Comparison of ENCODE assay signal across 17 cellular contexts in the genomic region with DNA sequence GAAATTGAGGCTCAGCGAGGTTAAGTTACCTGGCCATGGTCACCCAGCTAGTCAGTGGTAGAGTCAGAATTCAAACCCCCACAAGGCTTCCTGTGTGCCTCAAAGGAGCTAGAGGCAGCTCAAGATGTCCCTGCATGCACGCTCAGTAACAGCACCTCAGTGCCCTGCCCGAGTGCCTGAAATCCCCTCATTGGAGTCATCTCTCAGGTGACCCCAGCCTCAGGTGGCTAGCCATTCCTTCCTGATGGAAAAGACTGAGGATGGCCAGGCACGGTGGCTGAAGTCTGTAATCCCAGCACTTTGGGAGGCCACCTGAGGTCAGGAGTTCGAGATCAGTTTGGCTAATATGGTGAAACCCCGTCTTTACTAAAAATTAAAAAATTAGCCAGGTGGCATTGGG. TPM values are rescaled to one million over a fixed set of nuclear protein-coding genes. Genes with fewer than 3 reads are reported as not detected.
DNase-seq lines count a peak whose midpoint lies in the region; ATAC-seq and TF ChIP-seq lines count a peak whose summit lies in the region.
"Had no signal": no experiment of that assay in that cellular context is flagged by ENCODE, and none has a peak within 500 bp of the region (broad histone marks: within the 10 kb centered on the region; RNA-seq: fewer than 3 reads in every experiment).

No MANE protein-coding gene starts in this region.

- H3K14ac ChIP-seq in IMR-90 (replicated peaks; ENCODE audit: low read depth, low read length), result peak overlapping the region; percentile 99

- H3K9me3 ChIP-seq in IMR-90 (ENCODE audit: control insufficient read depth, insufficient read depth, low read length), result no peaks in the 10 kb centered on the region
- H3K9me3 ChIP-seq in mammary epithelial cell (replicated peaks; ENCODE audit: insufficient read depth, low read length), result no peaks in the 10 kb centered on the region
- no peaks in the 10 kb centered on the region for H3K9me3 ChIP-seq in tibial artery
- H3K9me3 ChIP-seq in GM23248 (ENCODE audit: low read depth), result no peaks in the 10 kb centered on the region
- H3K9me3 ChIP-seq: pancreas, Peyer's patch had no signal

- peak overlapping the region; percentile 92 for H2AK9ac ChIP-seq in IMR-90 (replicated peaks; ENCODE audit: low read depth, low read length, poor library complexity)

- peak overlapping the region; percentile 92 for H4K5ac ChIP-seq in IMR-90 (ENCODE audit: low read depth, low read length)

- H3K36me3 ChIP-seq in IMR-90 (ENCODE audit: control insufficient read depth, insufficient read depth, low read length) (no peaks in the 10 kb centered on the region), mammary epithelial cell (ENCODE audit: insufficient read depth, low read length) (no peaks in the 10 kb centered on the region), tibial artery (no peaks in the 10 kb centered on the region), GM23248 (ENCODE audit: low read depth) (no peaks in the 10 kb centered on the region)
- H3K36me3 ChIP-seq: pancreas, Peyer's patch had no signal

- H3K79me2 ChIP-seq in mammary epithelial cell (ENCODE audit: insufficient read depth, low read length) (no peaks in the 10 kb centered on the region), GM23248 (ENCODE audit: insufficient read depth) (no peaks in the 10 kb centered on the region)

- H4K8ac ChIP-seq in IMR-90 (ENCODE audit: low read depth in 2 of 2, low read length in 2 of 2), result peak overlapping the region; percentile 97 to 99

- BruUV-seq in IMR-90 (replicated peaks; lab: Mats Ljungman, UMichigan) (no TSS peak), mammary epithelial cell (replicated peaks; lab: Mats Ljungman, UMichigan) (no TSS peak)

- peak overlapping the region; percentile 99 for H3K4ac ChIP-seq in IMR-90 (ENCODE audit: low read depth, low read length)

- peak overlapping the region; percentile 98 for H3K18ac ChIP-seq in IMR-90 (ENCODE audit: low read depth, low read length)

- H2BK15ac ChIP-seq in IMR-90 (ENCODE audit: low read depth, low read length), result peak overlapping the region; percentile 96

- TF ChIP-seq CTCF in IMR-90 (conservative IDR thresholded peaks at IDR 0.05; ENCODE audit: low read depth, low read length), result no peak
- no peak for TF ChIP-seq CTCF in mammary epithelial cell (conservative IDR thresholded peaks at IDR 0.05 in 1 of 2, IDR thresholded peaks at IDR 0.05 in 1 of 2; ENCODE audit: extremely low read depth in 1 of 2, insufficient read depth in 1 of 2, low read depth in 1 of 2, low read length in 2 of 2)
- TF ChIP-seq CTCF in mesothelial cell of epicardium (IDR thresholded peaks at IDR 0.05; ENCODE audit: unreplicated experiment), result no peak
- TF ChIP-seq CTCF in tibial artery (IDR thresholded peaks at IDR 0.05), result no peak

- H3K27ac Mint-ChIP-seq in mesothelial cell of epicardium, result peak overlapping the region; percentile 100
- H3K27ac Mint-ChIP-seq: CD4-positive, alpha-beta T cell had no signal

- H2BK20ac ChIP-seq in IMR-90 (ENCODE audit: low read depth, low read length), result peak overlapping the region; percentile 99

- TF ChIP-seq RAD21 in IMR-90 (IDR thresholded peaks at IDR 0.05; ENCODE audit: low read length), result no peak

- CTCF ChIA-PET in IMR-90 (lab: Yijun Ruan, JAX), result no interaction called here
- CTCF ChIA-PET in mammary epithelial cell (lab: Charles Lee; ENCODE audit: low non-redundant PET), result no interaction called here

- H3K36me3 Mint-ChIP-seq in mesothelial cell of epicardium, result no peaks in the 10 kb centered on the region

- H3K4me2 ChIP-seq in IMR-90 (ENCODE audit: low read depth, low read length), result no peak overlapping the region
- no peak overlapping the region for H3K4me2 ChIP-seq in mammary epithelial cell (ENCODE audit: insufficient read depth, low read depth, low read length)
- H3K4me2 ChIP-seq in GM23248 (ENCODE audit: unreplicated experiment), result no peak overlapping the region

- H3K4me1 ChIP-seq in IMR-90 (ENCODE audit: control insufficient read depth, insufficient read depth, low read length) (peaks cover 50% of the 10 kb centered on the region), mammary epithelial cell (ENCODE audit: insufficient read depth, low read length) (peaks cover 82% of the 10 kb centered on the region), tibial artery (peaks cover 0 to 52% (median 39%) of the 10 kb centered on the region in 4 donors), GM23248 (ENCODE audit: insufficient read depth) (peaks cover 60% of the 10 kb centered on the region)

- H3K4me1 Mint-ChIP-seq in mesothelial cell of epicardium, result peaks cover 70% of the 10 kb centered on the region

- H3K27me3 ChIP-seq in IMR-90 (ENCODE audit: control insufficient read depth, insufficient read depth, low read length) (no peaks in the 10 kb centered on the region), mammary epithelial cell (ENCODE audit: insufficient read depth, low read length) (no peaks in the 10 kb centered on the region), tibial artery (no peaks in the 10 kb centered on the region), GM23248 (replicated peaks; ENCODE audit: insufficient read depth) (no peaks in the 10 kb centered on the region)
- H3K27me3 ChIP-seq: pancreas, Peyer's patch had no signal

- DNase-seq in IMR-90 (no peak), mammary epithelial cell (no peak), mesothelial cell of epicardium (ENCODE audit: low spot score in 2 of 2, unreplicated experiment in 2 of 2) (no peak), tibial artery (no peak), NCI-H2107 treated with DMSO at 0.1 percent for 48 hours (lab: John Stamatoyannopoulos, UW; ENCODE audit: unreplicated experiment) (no peak), GM23248 (no peak), NCI-H1930 (lab: John Stamatoyannopoulos, UW) (no peak)
- no peak for DNase-seq in stimulated activated CD4-positive, alpha-beta T cell treated with anti-CD3 and anti-CD28 coated beads, Interleukin-4, amount 100 ng/mL, for 4 hours
- DNase-seq: activated T-cell treated with anti-CD3 and anti-CD28 coated beads, Interleukin-2, amount 50 U/mL, for 4 hours; CD4-positive, alpha-beta T cell; hippocampal formation; NCI-H1092; NCI-H510A; Peyer's patch; stimulated activated CD8-positive, alpha-beta memory T cell treated with anti-CD3 and anti-CD28 coated beads, Interleukin-4, amount 100 ng/mL, for 48 hours had no signal

- in situ Hi-C loops in IMR-90 (cut with MboI; ENCODE audit: low sequenced_read_pairs) (no loop called here), mammary epithelial cell (cut with MboI; ENCODE audit: low sequenced_read_pairs in 2 of 2) (no loop called here), GM23248 (cut with MboI) (no loop called here)

- no peaks in the 10 kb centered on the region for H3K27me3 Mint-ChIP-seq in mesothelial cell of epicardium (ENCODE audit: low read depth)
- H3K27me3 Mint-ChIP-seq: CD4-positive, alpha-beta T cell had no signal

- POLR2A ChIA-PET in IMR-90 (lab: Charles Lee; ENCODE audit: unreplicated experiment), result interaction anchor here (0.6 to 1.5 kb wide), 2 partner anchors 24 to 30 kb away, joined by 5 to 18 read pairs; no protein-coding TSS in a partner anchor

- peak overlapping the region; percentile 100 for H2BK120ac ChIP-seq in IMR-90 (ENCODE audit: low read depth, low read length)

- H3K56ac ChIP-seq in IMR-90 (ENCODE audit: extremely low read depth, insufficient read depth, low read length), result peak overlapping the region; percentile 21; the same call in 1 of the 2 replicates

- peak overlapping the region; percentile 98; the same call in 1 of the 2 replicates for H3K23ac ChIP-seq in IMR-90 (ENCODE audit: low read depth, low read length)

- peak overlapping the region; percentile 73; the same call in 1 of the 2 replicates for H3K9ac ChIP-seq in IMR-90 (ENCODE audit: low read depth, low read length)
- H3K9ac ChIP-seq in mammary epithelial cell (ENCODE audit: insufficient read depth, low read length), result peak overlapping the region; percentile 58
- H3K9ac ChIP-seq in GM23248, result no peak overlapping the region; the same call in 1 of the 2 replicates

- H3K4me3 ChIP-seq in IMR-90 (ENCODE audit: insufficient read depth, low read depth, low read length), result no peak overlapping the region
- no peak overlapping the region for H3K4me3 ChIP-seq in mammary epithelial cell (replicated peaks in 1 of 3; ENCODE audit: insufficient read depth in 1 of 3, low read depth in 2 of 3, low read length in 3 of 3)
- H3K4me3 ChIP-seq in tibial artery, result no peak overlapping the region
- no peak overlapping the region for H3K4me3 ChIP-seq in GM23248
- H3K4me3 ChIP-seq: pancreas, Peyer's patch had no signal

- H2AFZ ChIP-seq in IMR-90 (replicated peaks; ENCODE audit: low read length, poor library complexity) (no peak overlapping the region), mammary epithelial cell (ENCODE audit: low read depth, low read length) (no peak overlapping the region), GM23248 (no peak overlapping the region)

- H2BK5ac ChIP-seq in IMR-90 (ENCODE audit: low read depth, low read length, poor library complexity, severe bottlenecking), result peak overlapping the region; percentile 93

- H3K9me2 ChIP-seq in GM23248 (ENCODE audit: insufficient read depth), result no peaks in the 10 kb centered on the region

- H3K9me1 ChIP-seq in IMR-90 (ENCODE audit: insufficient read depth, low read length), result peaks cover 36% of the 10 kb centered on the region

- H2AK5ac ChIP-seq in IMR-90 (ENCODE audit: low read depth, low read length), result peak overlapping the region; percentile 100

- H3F3A ChIP-seq in GM23248 (ENCODE audit: insufficient read depth), result peaks cover 28% of the 10 kb centered on the region

- no peak for TF ChIP-seq POLR2A in IMR-90 (IDR thresholded peaks at IDR 0.05; ENCODE audit: low read depth, low read length)

- H3K79me1 ChIP-seq in IMR-90 (ENCODE audit: low read depth in 1 of 2, low read length in 2 of 2), result 0 out of 4 replicates have a peak, but pooled peaks cover 0 to 15% of the 10 kb centered on the region in 2 experiments

- H4K20me1 ChIP-seq in IMR-90 (ENCODE audit: insufficient read depth, low read length) (no peaks in the 10 kb centered on the region), mammary epithelial cell (ENCODE audit: insufficient read depth, low read length) (no peaks in the 10 kb centered on the region), GM23248 (ENCODE audit: insufficient read depth) (no peaks in the 10 kb centered on the region)

- H3K27ac ChIP-seq in IMR-90 (ENCODE audit: insufficient read depth, low read length), result peak overlapping the region; percentile 94
- H3K27ac ChIP-seq in mammary epithelial cell (ENCODE audit: insufficient read depth, low read depth, low read length), result peak overlapping the region; percentile 96
- H3K27ac ChIP-seq in tibial artery, result peak overlapping the region; percentile 74 to 75
- H3K27ac ChIP-seq in GM23248, result no peak overlapping the region

- no peak for ATAC-seq in IMR-90 (ENCODE audit: low read depth)
- ATAC-seq: activated T-cell treated with anti-CD3 and anti-CD28 coated beads, Interleukin-2, amount 50 U/mL, for 4 hours had no signal

- dilution Hi-C loops in IMR-90 (cut with HindIII; ENCODE audit: low sequenced_read_pairs, unreplicated experiment), result no loop called here
- dilution Hi-C loops in mammary epithelial cell (cut with HindIII; ENCODE audit: low sequenced_read_pairs), result loop anchor here (5.0 kb wide), 1 partner anchor 33 kb away; no protein-coding TSS in a partner anchor

- peak overlapping the region; percentile 100 for H4K91ac ChIP-seq in IMR-90 (ENCODE audit: insufficient read depth, low read depth, low read length)

- intact Hi-C loops in IMR-90 (cut with micrococcal nuclease), result no loop called here
- intact Hi-C loops in mammary epithelial cell (cut with micrococcal nuclease), result no loop called here
- intact Hi-C loops in tibial artery (cut with DNase I; ENCODE audit: low total_unique reads), result no loop called here

- H3K9me3 Mint-ChIP-seq in mesothelial cell of epicardium, result no peaks in the 10 kb centered on the region
- H3K9me3 Mint-ChIP-seq: activated T-cell treated with anti-CD3 and anti-CD28 coated beads, Interleukin-2, amount 50 U/mL, for 4 hours; CD4-positive, alpha-beta T cell had no signal

- H3K4me3 Mint-ChIP-seq in mesothelial cell of epicardium, result no peak overlapping the region
- H3K4me3 Mint-ChIP-seq: activated T-cell treated with anti-CD3 and anti-CD28 coated beads, Interleukin-2, amount 50 U/mL, for 4 hours; CD4-positive, alpha-beta T cell had no signal

- 89% methylated on average over 3 of the region's 6 CpGs; no CpG with 5 or more reads in 1 of the 2 experiments for WGBS in IMR-90 (ENCODE audit: extremely low coverage in 2 of 2, insufficient read length in 1 of 2), 2 experiments
- WGBS in mammary epithelial cell (ENCODE audit: low coverage, missing lambda C conversion rate), result 92% methylated on average over 5 of the region's 6 CpGs
- WGBS in GM23248 (ENCODE audit: low coverage in 1 of 2, low lambda C conversion rate in 2 of 2, missing lambda C conversion rate in 2 of 2), 2 experiments, result 97 to 99% methylated on average over 6 of the region's 6 CpGs

RNA-seq across cellular contexts. Expression of a gene that starts 36.9 kb away (rescaled TPM):
- total RNA-seq in IMR-90 (2012; rRNA removed), result 79.4 and 130 TPM in 2 replicates
- polyA plus RNA-seq in IMR-90 (2012; rRNA removed), result 203 and 214 TPM in 2 replicates
- polyA plus RNA-seq in IMR-90 (2012; cell fraction: cytosol; rRNA removed), result 41.6 and 110 TPM in 2 replicates
- polyA plus RNA-seq in IMR-90 (2012; cell fraction: nucleus; rRNA removed; ENCODE audit: low replicate concordance), result 1,609 and 2,085 TPM in 2 replicates
- 10 to 100 TPM; 31.2 to 35.8 TPM for total RNA-seq in mammary epithelial cell
- 7.8 TPM for polyA plus RNA-seq in mammary epithelial cell
- polyA minus RNA-seq in mammary epithelial cell, result 12.0 TPM
- 15.4 to 16.9 TPM (median 15.8 TPM) in 3 replicates for total RNA-seq in mesothelial cell of epicardium
- 1.6 and 1.9 TPM in 2 replicates for total RNA-seq in GM23248 (2014; rRNA removed; shearing (Covaris generic))
- polyA plus RNA-seq in GM23248 (2016; fragmentation: Nextera tagmentation; extraction: Ambion mirVana), result 1.0 and 1.4 TPM in 2 replicates

RNA-seq across cellular contexts. Expression of a gene that starts 57.0 kb away (rescaled TPM):
- not detected in 2 replicates for total RNA-seq in IMR-90 (2012; rRNA removed)
- polyA plus RNA-seq in IMR-90 (2012; rRNA removed), result not detected in 2 replicates
- polyA plus RNA-seq in IMR-90 (2012; cell fraction: cytosol; rRNA removed), result 0.07 TPM in 1 of 2 replicates, not detected in the other
- polyA plus RNA-seq in IMR-90 (2012; cell fraction: nucleus; rRNA removed; ENCODE audit: low replicate concordance), result 0.42 and 0.81 TPM in 2 replicates
- total RNA-seq in mammary epithelial cell, result not detected
- polyA plus RNA-seq in mammary epithelial cell, result not detected
- not detected for polyA minus RNA-seq in mammary epithelial cell
- not detected in 3 replicates for total RNA-seq in mesothelial cell of epicardium
- not detected in 2 replicates for total RNA-seq in GM23248 (2014; rRNA removed; shearing (Covaris generic))
- polyA plus RNA-seq in GM23248 (2016; fragmentation: Nextera tagmentation; extraction: Ambion mirVana), result not detected in 2 replicates
- total RNA-seq: lung microvascular endothelial cell, Peyer's patch had no signal
